14 cellular contexts compared by ENCODE assay signal in genomic region chr18:39455300-39455699, GRCh38.
A peak's percentile ranks its signal among the peaks of the same experiment; 100 is the strongest.
DNase-seq lines count a peak whose midpoint lies in the region; ATAC-seq and TF ChIP-seq lines count a peak whose summit lies in the region.
"Had no signal": no experiment of that assay in that cellular context is flagged by ENCODE, and none has a peak within 500 bp of the region (broad histone marks: within the 10 kb centered on the region; RNA-seq: fewer than 3 reads in every experiment).

No MANE protein-coding gene starts in this region.

- no peak for TF ChIP-seq CTCF in lower leg skin (IDR thresholded peaks at IDR 0.05)

- H3K4me1 ChIP-seq in aorta (ENCODE audit: control insufficient read depth in 1 of 2, insufficient read depth in 2 of 2, low read length in 2 of 2): no peaks in the 10 kb centered on the region
- H3K4me1 ChIP-seq: Caco-2 had no signal

- no peak for TF ChIP-seq POLR2A in lower leg skin (IDR thresholded peaks at IDR 0.05)

- H3K27me3 ChIP-seq in aorta (ENCODE audit: control insufficient read depth in 1 of 2, insufficient read depth in 2 of 2, low read length in 1 of 2): no peaks in the 10 kb centered on the region
- H3K27me3 ChIP-seq: esophagus muscularis mucosa, upper lobe of left lung had no signal

- no peak overlapping the region for H3K27ac ChIP-seq in aorta (ENCODE audit: low read depth in 1 of 2, low read length in 2 of 2)
- H3K27ac ChIP-seq: esophagus muscularis mucosa, lower lobe of right lung, upper lobe of left lung had no signal

- H3K36me3 ChIP-seq in aorta (ENCODE audit: control insufficient read depth in 1 of 2, insufficient read depth in 2 of 2, low read length in 1 of 2): no peaks in the 10 kb centered on the region
- H3K36me3 ChIP-seq: esophagus muscularis mucosa, lower lobe of right lung, upper lobe of left lung had no signal

- DNase-seq in EL (peak; percentile 44), NCI-H2196 (lab: John Stamatoyannopoulos, UW; ENCODE audit: unreplicated experiment) (peak; percentile 70), dermis microvascular lymphatic vessel endothelial cell (ENCODE audit: low read depth in 2 of 2) (peak; percentile 75 to 97), lung microvascular endothelial cell (ENCODE audit: low read depth in 2 of 2) (peak; percentile 80 to 91), aorta (no peak), left lobe of liver (ENCODE audit: low spot score) (no peak), lower leg skin (ENCODE audit: low spot score in 2 of 2) (no peak), D341Med (ENCODE audit: low spot score) (no peak)
- DNase-seq: activated CD8-positive, alpha-beta memory T cell treated with anti-CD3 and anti-CD28 coated beads, Interleukin-2, amount 50 U/mL, for 4 hours; Caco-2; lower lobe of right lung; NCI-H1417 treated with DMSO at 0.1 percent for 48 hours had no signal

- H3K4me3 ChIP-seq in aorta (ENCODE audit: low read length in 2 of 2): no peak overlapping the region
- no peak overlapping the region for H3K4me3 ChIP-seq in lower leg skin (ENCODE audit: low read depth, poor library complexity, severe bottlenecking)
- H3K4me3 ChIP-seq: esophagus muscularis mucosa, lower lobe of right lung, upper lobe of left lung had no signal

- no peak for ATAC-seq in aorta (ENCODE audit: low FRiP score)
- ATAC-seq in left lobe of liver: no peak
- ATAC-seq: lower lobe of right lung had no signal

- intact Hi-C loops in aorta (cut with DNase I) (no loop called here), lower leg skin (cut with DNase I; ENCODE audit: low total_unique reads) (no loop called here)

- no peaks in the 10 kb centered on the region for H3K9me3 ChIP-seq in aorta (ENCODE audit: control insufficient read depth, low read length)
- H3K9me3 ChIP-seq: Caco-2, esophagus muscularis mucosa, lower lobe of right lung, upper lobe of left lung had no signal

Comparison
In these comparisons a context has a peak if more than half of its experiments do, and no peak if none do; other contexts are left out.
1. DNase-seq: peak in EL (single experiment), NCI-H2196 (single experiment), dermis microvascular lymphatic vessel endothelial cell (2 of 2) and lung microvascular endothelial cell (2 of 2); none in aorta (0 of 2), left lobe of liver (single experiment), lower leg skin (0 of 2) and D341Med (single experiment).